ENCODE assay signal across 1 cellular context in genomic region chr16:89921131-89921698, GRCh38.
TF ChIP-seq lines count a peak whose summit lies in the region.

No MANE protein-coding gene starts in this region.

TF ChIP-seq in SK-N-SH treated with all-trans-retinoic acid at 6 μM for 48 hours, 23 proteins besides CTCF, POLR2A, EP300 and RAD21 (continued from another document):
- TF ChIP-seq TSHZ2 (CRISPR knock-in tag; IDR thresholded peaks at IDR 0.05), result no peak
- TF ChIP-seq BACH2 (CRISPR knock-in tag; IDR thresholded peaks at IDR 0.05; ENCODE audit: borderline replicate concordance), result no peak
- TF ChIP-seq POU6F1 (CRISPR knock-in tag; IDR thresholded peaks at IDR 0.05; ENCODE audit: borderline replicate concordance, low read depth), result no peak
- TF ChIP-seq ZNF8 (CRISPR knock-in tag; IDR thresholded peaks at IDR 0.05), result no peak
- TF ChIP-seq TCF4 (CRISPR knock-in tag; IDR thresholded peaks at IDR 0.05; ENCODE audit: borderline replicate concordance), result no peak
- no peak for TF ChIP-seq ISL1 (CRISPR knock-in tag; IDR thresholded peaks at IDR 0.05)
- no peak for TF ChIP-seq CSDC2 (CRISPR knock-in tag; IDR thresholded peaks at IDR 0.05)
- no peak for TF ChIP-seq TOX (CRISPR knock-in tag; IDR thresholded peaks at IDR 0.05; ENCODE audit: borderline replicate concordance)
- TF ChIP-seq GLIS3 (CRISPR knock-in tag; IDR thresholded peaks at IDR 0.05), result no peak
- no peak for TF ChIP-seq ZFP3 (CRISPR knock-in tag; IDR thresholded peaks at IDR 0.05)
TF ChIP-seq in SK-N-SH treated with all-trans-retinoic acid at 6 μM for 48 hours: peak in this region for 0.
